In the genomic region with DNA sequence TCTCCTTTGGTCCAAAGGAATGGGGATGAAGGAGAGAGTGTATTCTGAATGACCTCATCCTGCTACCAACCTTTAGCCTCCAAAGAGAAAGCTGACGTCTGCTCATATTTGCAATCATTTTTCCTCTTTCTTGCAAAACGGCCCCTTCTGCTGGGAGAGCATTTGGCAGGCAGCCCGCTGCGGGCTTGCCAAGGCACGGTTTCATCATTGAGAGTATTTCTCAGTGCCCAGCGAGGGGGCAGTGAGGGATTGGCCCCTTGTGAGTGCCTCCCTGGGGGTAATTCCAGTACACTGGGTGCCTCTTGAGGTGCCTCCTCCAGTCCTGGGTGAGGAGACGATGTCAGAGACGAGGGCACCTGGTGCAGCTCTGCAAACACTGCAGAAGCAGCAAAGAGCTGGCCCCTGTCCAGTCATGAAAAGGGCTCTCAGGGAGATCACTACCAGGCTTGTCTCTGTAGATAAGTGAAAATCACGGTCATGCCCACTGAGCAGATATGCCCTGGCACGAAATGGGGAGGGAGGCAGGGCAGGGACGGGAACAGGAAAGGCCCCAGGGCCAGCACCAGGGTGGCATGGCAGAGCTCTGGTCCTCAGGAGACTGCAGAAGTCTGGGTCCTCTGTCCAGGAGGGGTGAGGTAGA, we compare ENCODE assay signal across 12 cellular contexts. TPM values are rescaled to one million over a fixed set of nuclear protein-coding genes. Genes with fewer than 3 reads are reported as not detected.
DNase-seq lines count a peak whose midpoint lies in the region; ATAC-seq and TF ChIP-seq lines count a peak whose summit lies in the region.
"Had no signal": no experiment of that assay in that cellular context is flagged by ENCODE, and none has a peak within 500 bp of the region (broad histone marks: within the 10 kb centered on the region; RNA-seq: fewer than 3 reads in every experiment).

No MANE protein-coding gene starts in this region.

- H3K27me3 ChIP-seq in RWPE2 (ENCODE audit: insufficient read depth, poor library complexity, severe bottlenecking) (no peaks in the 10 kb centered on the region), heart right ventricle (peaks cover 0 to 45% (median 20%) of the 10 kb centered on the region in 7 donors), subcutaneous abdominal adipose tissue (ENCODE audit: control insufficient read depth in 5 of 5, insufficient read depth in 4 of 5, low read length in 5 of 5) (peaks cover 0 to 12% (median 0%) of the 10 kb centered on the region in 5 donors), Caco-2 (replicated peaks; ENCODE audit: control insufficient read depth, insufficient read depth, low read length) (no peaks in the 10 kb centered on the region)

- DNase-seq in DMS 273 (lab: John Stamatoyannopoulos, UW; ENCODE audit: unreplicated experiment) (peak; percentile 50), DMS 273 treated with DMSO at 0.1 percent for 48 hours (lab: John Stamatoyannopoulos, UW) (no peak), RWPE2 (ENCODE audit: low spot score) (peak; percentile 87), heart right ventricle (no peak), Caco-2 (no peak)
- DNase-seq: H9 had no signal

- no peaks in the 10 kb centered on the region for H3K9me3 ChIP-seq in RWPE2 (ENCODE audit: severe bottlenecking)
- peaks cover 0 to 3% (median 0%) of the 10 kb centered on the region in 11 donors for H3K9me3 ChIP-seq in heart right ventricle
- H3K9me3 ChIP-seq in subcutaneous abdominal adipose tissue (ENCODE audit: control insufficient read depth in 5 of 5, low read length in 5 of 5): no peaks in the 10 kb centered on the region
- no peaks in the 10 kb centered on the region for H3K9me3 ChIP-seq in Caco-2

- H3K4me3 ChIP-seq in RWPE2 (ENCODE audit: severe bottlenecking) (no peak overlapping the region), heart right ventricle (no peak overlapping the region), subcutaneous abdominal adipose tissue (ENCODE audit: low read depth in 1 of 5, low read length in 5 of 5) (peak overlapping the region in 1 of 5 donors; percentile 30), Caco-2 (ENCODE audit: low read depth, low read length) (no peak overlapping the region)

- no peak overlapping the region for H3K27ac Mint-ChIP-seq in Caco-2 (ENCODE audit: unreplicated experiment)
- H3K27ac Mint-ChIP-seq: activated naive CD8-positive, alpha-beta T cell; H9; stimulated activated naive CD8-positive, alpha-beta T cell treated with anti-CD3 and anti-CD28 coated beads, Interleukin-15, Interleukin-2, amounts not matched to agents 100 ng/mL and 50 ng/mL, for 24 hours had no signal

- H3K4me1 ChIP-seq in RWPE2 (ENCODE audit: insufficient read depth, poor library complexity, severe bottlenecking): peaks cover 32% of the 10 kb centered on the region
- H3K4me1 ChIP-seq in heart right ventricle: peaks cover 0 to 15% (median 6%) of the 10 kb centered on the region in 9 donors
- H3K4me1 ChIP-seq in subcutaneous abdominal adipose tissue (ENCODE audit: control insufficient read depth in 5 of 5, insufficient read depth in 5 of 5, low read length in 5 of 5): peaks cover 5 to 19% (median 14%) of the 10 kb centered on the region in 5 donors
- H3K4me1 ChIP-seq in Caco-2: no peaks in the 10 kb centered on the region

- H3K4me3 Mint-ChIP-seq in Caco-2 (ENCODE audit: unreplicated experiment): no peak overlapping the region
- H3K4me3 Mint-ChIP-seq: activated naive CD8-positive, alpha-beta T cell; H9; stimulated activated naive CD8-positive, alpha-beta T cell treated with anti-CD3 and anti-CD28 coated beads, Interleukin-15, Interleukin-2, amounts not matched to agents 100 ng/mL and 50 ng/mL, for 24 hours had no signal

- H3K4me1 Mint-ChIP-seq in Caco-2 (ENCODE audit: low read depth, unreplicated experiment): peaks cover 6% of the 10 kb centered on the region

- no peak overlapping the region for H3K9ac ChIP-seq in subcutaneous abdominal adipose tissue (ENCODE audit: low read length in 5 of 5)

- no TSS peak for BruUV-seq in Caco-2 (replicated peaks; lab: Mats Ljungman, UMichigan)

- intact Hi-C loops in heart right ventricle (cut with DNase I) (no loop called here), Caco-2 (cut with micrococcal nuclease; ENCODE audit: unreplicated experiment) (no loop called here)

- H3K27ac ChIP-seq in RWPE2 (ENCODE audit: poor library complexity, severe bottlenecking) (peak overlapping the region; percentile 60), heart right ventricle (no peak overlapping the region), subcutaneous abdominal adipose tissue (ENCODE audit: low read depth, low read length) (peak overlapping the region; percentile 21)
- H3K27ac ChIP-seq: 22Rv1 had no signal

- no peaks in the 10 kb centered on the region for H3K27me3 Mint-ChIP-seq in Caco-2 (ENCODE audit: insufficient read depth, unreplicated experiment)

- H3K9me3 Mint-ChIP-seq in Caco-2 (ENCODE audit: unreplicated experiment): no peaks in the 10 kb centered on the region
- H3K9me3 Mint-ChIP-seq: H9; stimulated activated naive CD8-positive, alpha-beta T cell treated with anti-CD3 and anti-CD28 coated beads, Interleukin-15, Interleukin-2, amounts not matched to agents 100 ng/mL and 50 ng/mL, for 24 hours had no signal

- H3K36me3 Mint-ChIP-seq in Caco-2 (ENCODE audit: insufficient read depth, unreplicated experiment): no peaks in the 10 kb centered on the region
- H3K36me3 Mint-ChIP-seq: activated naive CD8-positive, alpha-beta T cell had no signal

- 29 to 35% methylated on average over 11 of the region's 11 CpGs for WGBS in heart right ventricle, 2 donors

- no peak for TF ChIP-seq CTCF in RWPE2 (IDR thresholded peaks at IDR 0.05; ENCODE audit: poor library complexity, severe bottlenecking)
- TF ChIP-seq CTCF in heart right ventricle (IDR thresholded peaks at IDR 0.05): no peak
- TF ChIP-seq CTCF in Caco-2 (IDR thresholded peaks at IDR 0.05; ENCODE audit: insufficient read depth in 1 of 2, low read depth in 1 of 2, low read length in 1 of 2, severe bottlenecking in 1 of 2, unreplicated experiment in 1 of 2): no peak

- ATAC-seq in RWPE2 (ENCODE audit: low read depth) (peak; percentile 82), heart right ventricle (peak in 5 of 8 donors; percentile 19 to 58 (median 44)), GM19324 (IDR thresholded peaks at IDR 0.05; ENCODE audit: low FRiP score, unreplicated experiment) (no peak), HG03439 (IDR thresholded peaks at IDR 0.05; ENCODE audit: unreplicated experiment) (no peak)

- no peaks in the 10 kb centered on the region for H3K36me3 ChIP-seq in RWPE2 (ENCODE audit: low read depth)
- no peaks in the 10 kb centered on the region for H3K36me3 ChIP-seq in heart right ventricle
- no peaks in the 10 kb centered on the region for H3K36me3 ChIP-seq in subcutaneous abdominal adipose tissue (ENCODE audit: control insufficient read depth in 5 of 5, insufficient read depth in 5 of 5, low read length in 5 of 5)
- H3K36me3 ChIP-seq in Caco-2 (ENCODE audit: control insufficient read depth, insufficient read depth, low read length): no peaks in the 10 kb centered on the region

- CTCF ChIA-PET in Caco-2 (lab: Charles Lee): no interaction called here

- POLR2A ChIA-PET in Caco-2 (lab: Charles Lee): no interaction called here

RNA-seq across cellular contexts. Expression of a gene that starts 48.7 kb away (rescaled TPM):
- total RNA-seq in heart right ventricle: not detected
- polyA plus RNA-seq in heart right ventricle: not detected
- 4.7 and 6.2 TPM in 2 replicates for total RNA-seq in Caco-2 (2022)

Comparison
In these comparisons a context has a peak if more than half of its experiments do, and no peak if none do; other contexts are left out.
1. DNase-seq: peak in DMS 273 (single experiment) and RWPE2 (single experiment); none in DMS 273 treated with DMSO at 0.1 percent for 48 hours (single experiment), heart right ventricle (0 of 2) and Caco-2 (0 of 2).
2. ATAC-seq: peak in RWPE2 (single experiment) and heart right ventricle (5 of 8); none in GM19324 (single experiment) and HG03439 (single experiment).
3. H3K27ac ChIP-seq: peak in RWPE2 (single experiment) and subcutaneous abdominal adipose tissue (single experiment); none in heart right ventricle (0 of 10).